In genomic region chr6:112956696-112957525, GRCh38 we compare ENCODE assay signal across 12 cellular contexts.
DNase-seq lines count a peak whose midpoint lies in the region; ATAC-seq, FAIRE-seq and TF ChIP-seq lines count a peak whose summit lies in the region.
"Had no signal": no experiment of that assay in that cellular context is flagged by ENCODE, and none has a peak within 500 bp of the region (broad histone marks: within the 10 kb centered on the region; RNA-seq: fewer than 3 reads in every experiment).

No MANE protein-coding gene starts in this region.

- no peak overlapping the region for H2AFZ ChIP-seq in astrocyte (ENCODE audit: low read depth, low read length)

- no peak overlapping the region for H3K4me3 Mint-ChIP-seq in astrocyte (ENCODE audit: unreplicated experiment)
- H3K4me3 Mint-ChIP-seq: natural killer cell had no signal

- DNase-seq in DMS 273 (lab: John Stamatoyannopoulos, UW; ENCODE audit: unreplicated experiment) (peak; percentile 2), DMS 273 treated with DMSO at 0.1 percent for 48 hours (lab: John Stamatoyannopoulos, UW) (no peak), astrocyte (ENCODE audit: low read depth) (peak; percentile 98), iPS-NIHi7 (ENCODE audit: extremely low spot score) (peak; percentile 7), stromal cell of bone marrow (ENCODE audit: low read depth) (peak; percentile 88), stomach (no peak)
- DNase-seq in central memory CD4-positive, alpha-beta T cell = no peak
- DNase-seq: esophagus squamous epithelium, natural killer cell, NCI-H2081 treated with DMSO at 0.1 percent for 48 hours had no signal

- no peaks in the 10 kb centered on the region for H3K36me3 Mint-ChIP-seq in astrocyte (ENCODE audit: low read depth, unreplicated experiment)
- H3K36me3 Mint-ChIP-seq: natural killer cell had no signal

- H3K4me1 ChIP-seq in astrocyte (ENCODE audit: insufficient read depth, low read length) (peaks cover 4% of the 10 kb centered on the region), stomach (peaks cover 0 to 14% (median 6%) of the 10 kb centered on the region in 4 donors)
- H3K4me1 ChIP-seq: esophagus squamous epithelium had no signal

- H3K9me3 Mint-ChIP-seq in astrocyte (ENCODE audit: unreplicated experiment) = peaks cover 7% of the 10 kb centered on the region

- intact Hi-C loops in stomach (cut with DNase I; ENCODE audit: low total_unique reads) = no loop called here

- H3K27me3 Mint-ChIP-seq in astrocyte (ENCODE audit: low read depth, unreplicated experiment) = no peaks in the 10 kb centered on the region

- peaks cover 13% of the 10 kb centered on the region for H3K4me1 Mint-ChIP-seq in astrocyte (ENCODE audit: low read depth, unreplicated experiment)
- H3K4me1 Mint-ChIP-seq: natural killer cell had no signal

- H3K9me3 ChIP-seq in astrocyte (ENCODE audit: insufficient read depth, low read depth, low read length) (no peaks in the 10 kb centered on the region), stomach (no peaks in the 10 kb centered on the region)
- H3K9me3 ChIP-seq: esophagus squamous epithelium had no signal

- no peak for TF ChIP-seq CTCF in astrocyte (IDR thresholded peaks at IDR 0.05; ENCODE audit: insufficient read depth, low read depth, low read length)
- TF ChIP-seq CTCF in stomach (IDR thresholded peaks at IDR 0.05) = no peak

- H3K9ac ChIP-seq in astrocyte (ENCODE audit: low read length) = peak overlapping the region; percentile 26

- TF ChIP-seq EP300 in stomach (IDR thresholded peaks at IDR 0.05) = no peak

- no peaks in the 10 kb centered on the region for H3K79me2 ChIP-seq in astrocyte (ENCODE audit: insufficient read depth, low read length)

- H3K27ac ChIP-seq in astrocyte (ENCODE audit: low read depth, low read length) (peak overlapping the region; percentile 50), stomach (no peak overlapping the region)
- H3K27ac ChIP-seq: 22Rv1, esophagus squamous epithelium had no signal

- no peaks in the 10 kb centered on the region for H3K27me3 ChIP-seq in astrocyte (ENCODE audit: insufficient read depth, low read length)
- H3K27me3 ChIP-seq in stomach = no peaks in the 10 kb centered on the region
- H3K27me3 ChIP-seq: esophagus squamous epithelium had no signal

- no peaks in the 10 kb centered on the region for H4K20me1 ChIP-seq in astrocyte (ENCODE audit: insufficient read depth, low read length)

- no peak for ATAC-seq in HG03097 (IDR thresholded peaks at IDR 0.05; ENCODE audit: low FRiP score, unreplicated experiment)
- ATAC-seq: natural killer cell had no signal

- TF ChIP-seq POLR2A in stomach (IDR thresholded peaks at IDR 0.05) = no peak

- WGBS in stomach, 5 donors = 34 to 61% (median 53%) methylated on average over 5 of the region's 5 CpGs

- no peak overlapping the region for H3K4me3 ChIP-seq in astrocyte (ENCODE audit: insufficient read depth, low read depth, low read length)
- H3K4me3 ChIP-seq in stomach = no peak overlapping the region
- H3K4me3 ChIP-seq: esophagus squamous epithelium had no signal

- H3K27ac Mint-ChIP-seq in astrocyte (ENCODE audit: unreplicated experiment) = peak overlapping the region; percentile 38
- H3K27ac Mint-ChIP-seq: natural killer cell had no signal

- peak; percentile 20 for FAIRE-seq in astrocyte (lab: Jason Lieb, UNC)

- no peaks in the 10 kb centered on the region for H3K36me3 ChIP-seq in astrocyte (ENCODE audit: insufficient read depth, low read length)
- H3K36me3 ChIP-seq in stomach = no peaks in the 10 kb centered on the region
- H3K36me3 ChIP-seq: esophagus squamous epithelium had no signal

- peak overlapping the region; percentile 18 for H3K4me2 ChIP-seq in astrocyte (ENCODE audit: low read length)

Comparison
In these comparisons a context has a peak if more than half of its experiments do, and no peak if none do; other contexts are left out.
1. DNase-seq: peak in DMS 273 (single experiment), astrocyte (single experiment), iPS-NIHi7 (single experiment) and stromal cell of bone marrow (single experiment); none in DMS 273 treated with DMSO at 0.1 percent for 48 hours (single experiment), stomach (single experiment) and central memory CD4-positive, alpha-beta T cell (single experiment).